8 cellular contexts compared by ENCODE assay signal in genomic region chr3:56303508-56303907, GRCh38.
DNase-seq lines count a peak whose midpoint lies in the region; ATAC-seq and TF ChIP-seq lines count a peak whose summit lies in the region.

No MANE protein-coding gene starts in this region.

- H3K4me3 ChIP-seq in lower leg skin (ENCODE audit: low read depth, poor library complexity, severe bottlenecking), result no peak overlapping the region

- intact Hi-C loops in Right ventricle myocardium superior (cut with DNase I) (no loop called here), cardiac septum (cut with DNase I) (no loop called here), lower leg skin (cut with DNase I; ENCODE audit: low total_unique reads) (no loop called here)

- no peak for TF ChIP-seq POLR2A in lower leg skin (IDR thresholded peaks at IDR 0.05)

- no peak for TF ChIP-seq CTCF in lower leg skin (IDR thresholded peaks at IDR 0.05)

- DNase-seq in Right ventricle myocardium superior (no peak), cardiac septum (ENCODE audit: low spot score) (no peak), NOMO-1 treated with DMSO at 0.1 percent for 48 hours (lab: John Stamatoyannopoulos, UW; ENCODE audit: unreplicated experiment) (peak; percentile 89), dedifferentiated amniotic fluid mesenchymal stem cell (ENCODE audit: extremely low spot score) (peak; percentile 44), myocyte (ENCODE audit: low read depth) (peak; percentile 44), lower leg skin (ENCODE audit: low spot score in 2 of 2) (no peak)

- ATAC-seq in Right ventricle myocardium superior (ENCODE audit: poor library complexity) (peak; percentile 46), HG02798 (IDR thresholded peaks at IDR 0.05; ENCODE audit: poor library complexity, unreplicated experiment) (peak; percentile 72), GM19023 (IDR thresholded peaks at IDR 0.05; ENCODE audit: unreplicated experiment) (no peak)

- 37 to 46% methylated on average over 5 of the region's 5 CpGs for WGBS in lower leg skin, 2 donors

Comparison
In these comparisons a context has a peak if more than half of its experiments do, and no peak if none do; other contexts are left out.
1. DNase-seq: peak in NOMO-1 treated with DMSO at 0.1 percent for 48 hours (single experiment), dedifferentiated amniotic fluid mesenchymal stem cell (single experiment) and myocyte (single experiment); none in Right ventricle myocardium superior (single experiment), cardiac septum (single experiment) and lower leg skin (0 of 2).